Comparison of ENCODE assay signal across 1 cellular context in genomic region chr2:219206442-219207253, GRCh38.
TF ChIP-seq lines count a peak whose summit lies in the region.

TSS of gene ZFAND2B (plus strand) at chr2:219206782. CDS start at chr2:219206988, 206 bp downstream.

TF ChIP-seq in GM12878, 131 proteins besides CTCF, POLR2A, EP300 and RAD21 (continued from another document and continues in another):
- TF ChIP-seq, protein P1, sequence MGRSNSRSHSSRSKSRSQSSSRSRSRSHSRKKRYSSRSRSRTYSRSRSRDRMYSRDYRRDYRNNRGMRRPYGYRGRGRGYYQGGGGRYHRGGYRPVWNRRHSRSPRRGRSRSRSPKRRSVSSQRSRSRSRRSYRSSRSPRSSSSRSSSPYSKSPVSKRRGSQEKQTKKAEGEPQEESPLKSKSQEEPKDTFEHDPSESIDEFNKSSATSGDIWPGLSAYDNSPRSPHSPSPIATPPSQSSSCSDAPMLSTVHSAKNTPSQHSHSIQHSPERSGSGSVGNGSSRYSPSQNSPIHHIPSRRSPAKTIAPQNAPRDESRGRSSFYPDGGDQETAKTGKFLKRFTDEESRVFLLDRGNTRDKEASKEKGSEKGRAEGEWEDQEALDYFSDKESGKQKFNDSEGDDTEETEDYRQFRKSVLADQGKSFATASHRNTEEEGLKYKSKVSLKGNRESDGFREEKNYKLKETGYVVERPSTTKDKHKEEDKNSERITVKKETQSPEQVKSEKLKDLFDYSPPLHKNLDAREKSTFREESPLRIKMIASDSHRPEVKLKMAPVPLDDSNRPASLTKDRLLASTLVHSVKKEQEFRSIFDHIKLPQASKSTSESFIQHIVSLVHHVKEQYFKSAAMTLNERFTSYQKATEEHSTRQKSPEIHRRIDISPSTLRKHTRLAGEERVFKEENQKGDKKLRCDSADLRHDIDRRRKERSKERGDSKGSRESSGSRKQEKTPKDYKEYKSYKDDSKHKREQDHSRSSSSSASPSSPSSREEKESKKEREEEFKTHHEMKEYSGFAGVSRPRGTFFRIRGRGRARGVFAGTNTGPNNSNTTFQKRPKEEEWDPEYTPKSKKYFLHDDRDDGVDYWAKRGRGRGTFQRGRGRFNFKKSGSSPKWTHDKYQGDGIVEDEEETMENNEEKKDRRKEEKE (IDR thresholded peaks at IDR 0.05), result no peak
- TF ChIP-seq BACH1 (IDR thresholded peaks at IDR 0.05; ENCODE audit: borderline replicate concordance) (peak; percentile 79; the same call in 1 of the 2 replicates), ZZZ3 (IDR thresholded peaks at IDR 0.05; ENCODE audit: control insufficient read depth, insufficient read length, low read depth) (no peak), SPI1 (IDR thresholded peaks at IDR 0.05; ENCODE audit: borderline replicate concordance, insufficient read depth, low read depth, low read length) (0 out of 2 replicates have a peak, but pooled peaks have one; percentile 1), JUND (IDR thresholded peaks at IDR 0.05; ENCODE audit: low read depth, low read length) (peak; percentile 68; the same call in 1 of the 2 replicates), SMC3 (IDR thresholded peaks at IDR 0.05; ENCODE audit: borderline replicate concordance, low read length) (no peak), TAF1 (IDR thresholded peaks at IDR 0.05; ENCODE audit: borderline replicate concordance, low read depth, low read length) (peak; percentile 90), SREBF1 (IDR thresholded peaks at IDR 0.05; ENCODE audit: low read length) (no peak), NFXL1 (IDR thresholded peaks at IDR 0.05; ENCODE audit: borderline replicate concordance) (no peak), LARP7 (IDR thresholded peaks at IDR 0.05) (0 out of 2 replicates have a peak, but pooled peaks have one; percentile 71), CBFB (IDR thresholded peaks at IDR 0.05; ENCODE audit: low read depth) (peak; percentile 64), SMAD1 (IDR thresholded peaks at IDR 0.05; ENCODE audit: low read depth, partially characterized antibody) (peak; percentile 77), BHLHE40 (IDR thresholded peaks at IDR 0.05; ENCODE audit: borderline replicate concordance in 1 of 2, low read depth in 2 of 2, low read length in 1 of 2) (0 out of 4 replicates have a peak, but pooled peaks of 1 of the 2 experiments have one; percentile 55), RFX5 (IDR thresholded peaks at IDR 0.05; ENCODE audit: low read depth, low read length) (no peak), GATAD2B (conservative IDR thresholded peaks at IDR 0.05; ENCODE audit: low read depth) (peak; percentile 75), SUPT20H (IDR thresholded peaks at IDR 0.05; ENCODE audit: borderline replicate concordance, control insufficient read depth, low read depth, low read length) (no peak), PML (IDR thresholded peaks at IDR 0.05; ENCODE audit: low read length) (peak; percentile 96), GABPA (IDR thresholded peaks at IDR 0.05; ENCODE audit: low read depth) (no peak), FOS (IDR thresholded peaks at IDR 0.05; ENCODE audit: borderline replicate concordance, extremely low read depth, insufficient read length) (no peak), BRCA1 (IDR thresholded peaks at IDR 0.05; ENCODE audit: low read depth, low read length) (no peak), MXI1 (IDR thresholded peaks at IDR 0.05; ENCODE audit: low read depth, low read length) (peak; percentile 54), SIX5 (IDR thresholded peaks at IDR 0.05; ENCODE audit: low read depth, low read length, severe bottlenecking) (no peak), TBL1XR1 (IDR thresholded peaks at IDR 0.05; ENCODE audit: low read depth, low read length) (no peak; the same call in 1 of the 2 replicates), NFYA (IDR thresholded peaks at IDR 0.05; ENCODE audit: borderline replicate concordance, low read depth, low read length) (no peak), MAX (IDR thresholded peaks at IDR 0.05; ENCODE audit: low read depth, low read length) (no peak; the same call in 1 of the 2 replicates), RB1 (IDR thresholded peaks at IDR 0.05; ENCODE audit: borderline replicate concordance) (peak; percentile 67; the same call in 1 of the 2 replicates), POLR2AphosphoS2 (IDR thresholded peaks at IDR 0.05; ENCODE audit: low read depth, low read length) (peak; percentile 95; the same call in 1 of the 2 replicates), RCOR1 (conservative IDR thresholded peaks at IDR 0.05; ENCODE audit: low read depth, low read length) (no peak), ZBED1 (IDR thresholded peaks at IDR 0.05; ENCODE audit: borderline replicate concordance) (no peak; the same call in 1 of the 2 replicates), HCFC1 (IDR thresholded peaks at IDR 0.05; ENCODE audit: low read length) (no peak; the same call in 1 of the 2 replicates), MEF2B (IDR thresholded peaks at IDR 0.05; ENCODE audit: partially characterized antibody, poor library complexity, severe bottlenecking) (peak; percentile 12), POLR2AphosphoS5 (IDR thresholded peaks at IDR 0.05; ENCODE audit: low read length) (peak; percentile 97), SP1 (IDR thresholded peaks at IDR 0.05; ENCODE audit: low read depth, low read length) (no peak), EZH2 (IDR thresholded peaks at IDR 0.05; ENCODE audit: borderline replicate concordance, control insufficient read depth, low read depth, low read length) (no peak), CBX5 (IDR thresholded peaks at IDR 0.05; ENCODE audit: low read depth) (no peak), CREB1 (IDR thresholded peaks at IDR 0.05; ENCODE audit: low read depth) (peak; percentile 83), TCF3 (IDR thresholded peaks at IDR 0.05; ENCODE audit: borderline replicate concordance, insufficient read depth, low read depth, low read length) (no peak), NR2F1 (conservative IDR thresholded peaks at IDR 0.05) (peak; percentile 50; the same call in 1 of the 2 replicates), RELA (IDR thresholded peaks at IDR 0.05; ENCODE audit: borderline replicate concordance, partially characterized antibody) (peak; percentile 45), KAT2A (conservative IDR thresholded peaks at IDR 0.05; ENCODE audit: control insufficient read depth, low read depth, low read length) (no peak), E4F1 (IDR thresholded peaks at IDR 0.05; ENCODE audit: borderline replicate concordance, partially characterized antibody) (no peak), KLF5 (IDR thresholded peaks at IDR 0.05; ENCODE audit: partially characterized antibody) (no peak)
- TF ChIP-seq, protein P2, sequence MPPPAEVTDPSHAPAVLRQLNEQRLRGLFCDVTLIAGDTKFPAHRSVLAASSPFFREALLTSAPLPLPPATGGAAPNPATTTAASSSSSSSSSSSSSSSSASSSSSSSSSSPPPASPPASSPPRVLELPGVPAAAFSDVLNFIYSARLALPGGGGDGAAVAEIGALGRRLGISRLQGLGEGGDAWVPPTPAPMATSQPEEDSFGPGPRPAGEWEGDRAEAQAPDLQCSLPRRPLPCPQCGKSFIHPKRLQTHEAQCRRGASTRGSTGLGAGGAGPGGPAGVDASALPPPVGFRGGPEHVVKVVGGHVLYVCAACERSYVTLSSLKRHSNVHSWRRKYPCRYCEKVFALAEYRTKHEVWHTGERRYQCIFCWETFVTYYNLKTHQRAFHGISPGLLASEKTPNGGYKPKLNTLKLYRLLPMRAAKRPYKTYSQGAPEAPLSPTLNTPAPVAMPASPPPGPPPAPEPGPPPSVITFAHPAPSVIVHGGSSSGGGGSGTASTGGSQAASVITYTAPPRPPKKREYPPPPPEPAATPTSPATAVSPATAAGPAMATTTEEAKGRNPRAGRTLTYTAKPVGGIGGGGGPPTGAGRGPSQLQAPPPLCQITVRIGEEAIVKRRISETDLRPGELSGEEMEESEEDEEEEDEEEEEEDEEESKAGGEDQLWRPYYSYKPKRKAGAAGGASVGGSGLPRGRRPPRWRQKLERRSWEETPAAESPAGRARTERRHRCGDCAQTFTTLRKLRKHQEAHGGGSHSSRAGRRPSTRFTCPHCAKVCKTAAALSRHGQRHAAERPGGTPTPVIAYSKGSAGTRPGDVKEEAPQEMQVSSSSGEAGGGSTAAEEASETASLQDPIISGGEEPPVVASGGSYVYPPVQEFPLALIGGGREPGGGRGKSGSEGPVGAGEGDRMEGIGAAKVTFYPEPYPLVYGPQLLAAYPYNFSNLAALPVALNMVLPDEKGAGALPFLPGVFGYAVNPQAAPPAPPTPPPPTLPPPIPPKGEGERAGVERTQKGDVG (CRISPR knock-in tag; IDR thresholded peaks at IDR 0.05), result no peak
- TF ChIP-seq, protein P3, sequence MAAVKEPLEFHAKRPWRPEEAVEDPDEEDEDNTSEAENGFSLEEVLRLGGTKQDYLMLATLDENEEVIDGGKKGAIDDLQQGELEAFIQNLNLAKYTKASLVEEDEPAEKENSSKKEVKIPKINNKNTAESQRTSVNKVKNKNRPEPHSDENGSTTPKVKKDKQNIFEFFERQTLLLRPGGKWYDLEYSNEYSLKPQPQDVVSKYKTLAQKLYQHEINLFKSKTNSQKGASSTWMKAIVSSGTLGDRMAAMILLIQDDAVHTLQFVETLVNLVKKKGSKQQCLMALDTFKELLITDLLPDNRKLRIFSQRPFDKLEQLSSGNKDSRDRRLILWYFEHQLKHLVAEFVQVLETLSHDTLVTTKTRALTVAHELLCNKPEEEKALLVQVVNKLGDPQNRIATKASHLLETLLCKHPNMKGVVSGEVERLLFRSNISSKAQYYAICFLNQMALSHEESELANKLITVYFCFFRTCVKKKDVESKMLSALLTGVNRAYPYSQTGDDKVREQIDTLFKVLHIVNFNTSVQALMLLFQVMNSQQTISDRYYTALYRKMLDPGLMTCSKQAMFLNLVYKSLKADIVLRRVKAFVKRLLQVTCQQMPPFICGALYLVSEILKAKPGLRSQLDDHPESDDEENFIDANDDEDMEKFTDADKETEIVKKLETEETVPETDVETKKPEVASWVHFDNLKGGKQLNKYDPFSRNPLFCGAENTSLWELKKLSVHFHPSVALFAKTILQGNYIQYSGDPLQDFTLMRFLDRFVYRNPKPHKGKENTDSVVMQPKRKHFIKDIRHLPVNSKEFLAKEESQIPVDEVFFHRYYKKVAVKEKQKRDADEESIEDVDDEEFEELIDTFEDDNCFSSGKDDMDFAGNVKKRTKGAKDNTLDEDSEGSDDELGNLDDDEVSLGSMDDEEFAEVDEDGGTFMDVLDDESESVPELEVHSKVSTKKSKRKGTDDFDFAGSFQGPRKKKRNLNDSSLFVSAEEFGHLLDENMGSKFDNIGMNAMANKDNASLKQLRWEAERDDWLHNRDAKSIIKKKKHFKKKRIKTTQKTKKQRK (IDR thresholded peaks at IDR 0.05; ENCODE audit: low read depth, low read length), result no peak
- TF ChIP-seq, protein P4, sequence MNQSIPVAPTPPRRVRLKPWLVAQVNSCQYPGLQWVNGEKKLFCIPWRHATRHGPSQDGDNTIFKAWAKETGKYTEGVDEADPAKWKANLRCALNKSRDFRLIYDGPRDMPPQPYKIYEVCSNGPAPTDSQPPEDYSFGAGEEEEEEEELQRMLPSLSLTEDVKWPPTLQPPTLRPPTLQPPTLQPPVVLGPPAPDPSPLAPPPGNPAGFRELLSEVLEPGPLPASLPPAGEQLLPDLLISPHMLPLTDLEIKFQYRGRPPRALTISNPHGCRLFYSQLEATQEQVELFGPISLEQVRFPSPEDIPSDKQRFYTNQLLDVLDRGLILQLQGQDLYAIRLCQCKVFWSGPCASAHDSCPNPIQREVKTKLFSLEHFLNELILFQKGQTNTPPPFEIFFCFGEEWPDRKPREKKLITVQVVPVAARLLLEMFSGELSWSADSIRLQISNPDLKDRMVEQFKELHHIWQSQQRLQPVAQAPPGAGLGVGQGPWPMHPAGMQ (IDR thresholded peaks at IDR 0.05; ENCODE audit: borderline replicate concordance), result no peak
- TF ChIP-seq, protein P5, sequence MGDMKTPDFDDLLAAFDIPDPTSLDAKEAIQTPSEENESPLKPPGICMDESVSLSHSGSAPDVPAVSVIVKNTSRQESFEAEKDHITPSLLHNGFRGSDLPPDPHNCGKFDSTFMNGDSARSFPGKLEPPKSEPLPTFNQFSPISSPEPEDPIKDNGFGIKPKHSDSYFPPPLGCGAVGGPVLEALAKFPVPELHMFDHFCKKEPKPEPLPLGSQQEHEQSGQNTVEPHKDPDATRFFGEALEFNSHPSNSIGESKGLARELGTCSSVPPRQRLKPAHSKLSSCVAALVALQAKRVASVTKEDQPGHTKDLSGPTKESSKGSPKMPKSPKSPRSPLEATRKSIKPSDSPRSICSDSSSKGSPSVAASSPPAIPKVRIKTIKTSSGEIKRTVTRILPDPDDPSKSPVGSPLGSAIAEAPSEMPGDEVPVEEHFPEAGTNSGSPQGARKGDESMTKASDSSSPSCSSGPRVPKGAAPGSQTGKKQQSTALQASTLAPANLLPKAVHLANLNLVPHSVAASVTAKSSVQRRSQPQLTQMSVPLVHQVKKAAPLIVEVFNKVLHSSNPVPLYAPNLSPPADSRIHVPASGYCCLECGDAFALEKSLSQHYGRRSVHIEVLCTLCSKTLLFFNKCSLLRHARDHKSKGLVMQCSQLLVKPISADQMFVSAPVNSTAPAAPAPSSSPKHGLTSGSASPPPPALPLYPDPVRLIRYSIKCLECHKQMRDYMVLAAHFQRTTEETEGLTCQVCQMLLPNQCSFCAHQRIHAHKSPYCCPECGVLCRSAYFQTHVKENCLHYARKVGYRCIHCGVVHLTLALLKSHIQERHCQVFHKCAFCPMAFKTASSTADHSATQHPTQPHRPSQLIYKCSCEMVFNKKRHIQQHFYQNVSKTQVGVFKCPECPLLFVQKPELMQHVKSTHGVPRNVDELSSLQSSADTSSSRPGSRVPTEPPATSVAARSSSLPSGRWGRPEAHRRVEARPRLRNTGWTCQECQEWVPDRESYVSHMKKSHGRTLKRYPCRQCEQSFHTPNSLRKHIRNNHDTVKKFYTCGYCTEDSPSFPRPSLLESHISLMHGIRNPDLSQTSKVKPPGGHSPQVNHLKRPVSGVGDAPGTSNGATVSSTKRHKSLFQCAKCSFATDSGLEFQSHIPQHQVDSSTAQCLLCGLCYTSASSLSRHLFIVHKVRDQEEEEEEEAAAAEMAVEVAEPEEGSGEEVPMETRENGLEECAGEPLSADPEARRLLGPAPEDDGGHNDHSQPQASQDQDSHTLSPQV (IDR thresholded peaks at IDR 0.05), result 0 out of 2 replicates have a peak, but pooled peaks have one; percentile 22
